In genomic region chr1:79193211-79194079, GRCh38 we compare ENCODE assay signal across 8 cellular contexts.
DNase-seq lines count a peak whose midpoint lies in the region; ATAC-seq and TF ChIP-seq lines count a peak whose summit lies in the region.

No MANE protein-coding gene starts in this region.

- H4K20me1 ChIP-seq in fibroblast of lung (ENCODE audit: control insufficient read depth, extremely low read depth, insufficient read depth, low read length) = no peaks in the 10 kb centered on the region

- intact Hi-C loops in activated CD8-positive, alpha-beta T cell treated with anti-CD3 and anti-CD28 coated beads for 36 hours (cut with micrococcal nuclease) = no loop called here

- CTCF ChIA-PET in activated CD8-positive, alpha-beta T cell treated with anti-CD3 and anti-CD28 coated beads for 36 hours (lab: Charles Lee) = no interaction called here

- no peak overlapping the region for H3K4me3 Mint-ChIP-seq in activated CD8-positive, alpha-beta T cell treated with anti-CD3 and anti-CD28 coated beads for 36 hours

- peaks cover 7% of the 10 kb centered on the region for H3K9me3 Mint-ChIP-seq in activated CD8-positive, alpha-beta T cell treated with anti-CD3 and anti-CD28 coated beads for 36 hours

- H2AFZ ChIP-seq in fibroblast of lung (ENCODE audit: low read length) = peak overlapping the region; percentile 51

- H3K27me3 ChIP-seq in fibroblast of lung (ENCODE audit: control insufficient read depth, insufficient read depth, low read length) = no peaks in the 10 kb centered on the region

- peaks cover 5% of the 10 kb centered on the region for H3K4me1 ChIP-seq in fibroblast of lung (ENCODE audit: control insufficient read depth, extremely low read depth, insufficient read depth, low read length)

- POLR2A ChIA-PET in activated CD8-positive, alpha-beta T cell treated with anti-CD3 and anti-CD28 coated beads for 36 hours (lab: Charles Lee) = no interaction called here

- H3K27me3 Mint-ChIP-seq in activated CD8-positive, alpha-beta T cell treated with anti-CD3 and anti-CD28 coated beads for 36 hours = no peaks in the 10 kb centered on the region

- no peaks in the 10 kb centered on the region for H3K79me2 ChIP-seq in fibroblast of lung (ENCODE audit: control insufficient read depth, insufficient read depth, low read length)

- H3K9me3 ChIP-seq in fibroblast of lung (ENCODE audit: control insufficient read depth, insufficient read depth, low read depth, low read length) = no peaks in the 10 kb centered on the region

- no peaks in the 10 kb centered on the region for H3K36me3 Mint-ChIP-seq in activated CD8-positive, alpha-beta T cell treated with anti-CD3 and anti-CD28 coated beads for 36 hours (ENCODE audit: low read depth)

- H3K27ac ChIP-seq in fibroblast of lung (ENCODE audit: insufficient read depth, low read length) = no peak overlapping the region

- no peak overlapping the region for H3K27ac Mint-ChIP-seq in activated CD8-positive, alpha-beta T cell treated with anti-CD3 and anti-CD28 coated beads for 36 hours

- H3K9ac ChIP-seq in fibroblast of lung (ENCODE audit: insufficient read depth, low read length) = no peak overlapping the region

- no peaks in the 10 kb centered on the region for H3K4me1 Mint-ChIP-seq in activated CD8-positive, alpha-beta T cell treated with anti-CD3 and anti-CD28 coated beads for 36 hours (ENCODE audit: low read depth)

- H3K4me3 ChIP-seq in fibroblast of lung (replicated peaks in 1 of 4; ENCODE audit: control extremely low read depth in 1 of 4, insufficient read depth in 1 of 4, low read depth in 3 of 4, low read length in 4 of 4) = no peak overlapping the region

- ATAC-seq in GM21723 (IDR thresholded peaks at IDR 0.05; ENCODE audit: unreplicated experiment) = peak; percentile 65
- no peak for ATAC-seq in activated CD8-positive, alpha-beta T cell treated with anti-CD3 and anti-CD28 coated beads for 36 hours

- H3K4me2 ChIP-seq in fibroblast of lung (ENCODE audit: extremely low read depth, insufficient read depth, low read length) = peak overlapping the region; percentile 28

- DNase-seq in EL = peak; percentile 40
- DNase-seq in LoVo (ENCODE audit: low spot score) = peak; percentile 43
- peak; percentile 79 to 81 for DNase-seq in fibroblast of lung (ENCODE audit: low read depth in 2 of 2)
- no peak for DNase-seq in cerebellar cortex (ENCODE audit: low spot score)
- no peak for DNase-seq in Ammon's horn (ENCODE audit: low spot score)
- no peak for DNase-seq in T-helper 9 cell
- DNase-seq in activated CD8-positive, alpha-beta T cell treated with anti-CD3 and anti-CD28 coated beads for 36 hours = no peak

- H3K36me3 ChIP-seq in fibroblast of lung (ENCODE audit: control insufficient read depth, insufficient read depth, low read length) = no peaks in the 10 kb centered on the region

- TF ChIP-seq CTCF in fibroblast of lung (conservative IDR thresholded peaks at IDR 0.05 in 1 of 2, IDR thresholded peaks at IDR 0.05 in 1 of 2; ENCODE audit: low read depth in 1 of 2, low read length in 2 of 2) = no peak
- TF ChIP-seq CTCF in activated CD8-positive, alpha-beta T cell treated with anti-CD3 and anti-CD28 coated beads for 36 hours (IDR thresholded peaks at IDR 0.05) = no peak

Comparison
In these comparisons a context has a peak if more than half of its experiments do, and no peak if none do; other contexts are left out.
1. DNase-seq: peak in EL (single experiment), LoVo (single experiment) and fibroblast of lung (2 of 2); none in cerebellar cortex (single experiment), Ammon's horn (single experiment), T-helper 9 cell (single experiment) and activated CD8-positive, alpha-beta T cell treated with anti-CD3 and anti-CD28 coated beads for 36 hours (single experiment).